Comparison of ENCODE assay signal across 1 cellular context in the genomic region with DNA sequence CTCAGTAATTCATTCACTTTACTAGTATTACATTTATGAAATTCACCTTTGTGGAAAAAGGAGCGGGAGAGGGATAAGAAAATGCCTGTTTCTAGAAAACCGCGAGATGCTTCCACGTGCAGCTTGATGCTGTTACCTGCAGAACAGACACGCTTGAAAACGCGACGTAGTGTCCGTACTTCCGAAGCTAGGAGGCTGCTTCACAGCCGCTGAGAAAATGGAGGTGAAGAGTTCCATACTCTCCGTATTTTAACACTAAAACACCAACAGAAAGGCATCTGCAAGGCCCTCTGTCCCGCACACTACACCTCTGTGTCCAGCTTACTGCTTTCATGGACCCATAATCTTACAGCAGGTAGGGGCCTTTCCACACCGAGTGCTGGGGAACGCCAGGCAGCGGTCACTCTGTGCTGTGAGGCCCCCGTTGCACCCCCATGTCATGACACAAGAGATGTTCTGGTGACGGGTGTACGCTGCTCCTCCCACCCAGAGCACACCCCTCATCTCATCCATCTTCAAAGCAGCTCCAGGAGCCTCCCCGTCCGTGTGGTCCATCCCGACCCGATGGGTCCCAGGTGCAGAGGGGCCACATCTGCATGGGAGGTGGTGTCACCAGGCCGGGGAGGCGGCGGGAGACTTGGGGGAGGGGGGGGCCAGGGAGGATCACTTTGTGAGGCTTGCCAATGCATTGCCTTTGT.
TF ChIP-seq lines count a peak whose summit lies in the region.

No MANE protein-coding gene starts in this region.

TF ChIP-seq in WTC11, 78 proteins besides CTCF, POLR2A, EP300 and RAD21 (continued from another document):
- no peak for TF ChIP-seq ZBTB21 (CRISPR knock-in tag; IDR thresholded peaks at IDR 0.05; ENCODE audit: borderline replicate concordance)
- no peak for TF ChIP-seq IRF2 (CRISPR knock-in tag; IDR thresholded peaks at IDR 0.05; ENCODE audit: borderline replicate concordance, low read depth)
- TF ChIP-seq, protein P1, sequence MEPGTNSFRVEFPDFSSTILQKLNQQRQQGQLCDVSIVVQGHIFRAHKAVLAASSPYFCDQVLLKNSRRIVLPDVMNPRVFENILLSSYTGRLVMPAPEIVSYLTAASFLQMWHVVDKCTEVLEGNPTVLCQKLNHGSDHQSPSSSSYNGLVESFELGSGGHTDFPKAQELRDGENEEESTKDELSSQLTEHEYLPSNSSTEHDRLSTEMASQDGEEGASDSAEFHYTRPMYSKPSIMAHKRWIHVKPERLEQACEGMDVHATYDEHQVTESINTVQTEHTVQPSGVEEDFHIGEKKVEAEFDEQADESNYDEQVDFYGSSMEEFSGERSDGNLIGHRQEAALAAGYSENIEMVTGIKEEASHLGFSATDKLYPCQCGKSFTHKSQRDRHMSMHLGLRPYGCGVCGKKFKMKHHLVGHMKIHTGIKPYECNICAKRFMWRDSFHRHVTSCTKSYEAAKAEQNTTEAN (CRISPR knock-in tag; IDR thresholded peaks at IDR 0.05), result no peak
- no peak for TF ChIP-seq ESRRA (CRISPR knock-in tag; IDR thresholded peaks at IDR 0.05; ENCODE audit: borderline replicate concordance)
- TF ChIP-seq, protein P2, sequence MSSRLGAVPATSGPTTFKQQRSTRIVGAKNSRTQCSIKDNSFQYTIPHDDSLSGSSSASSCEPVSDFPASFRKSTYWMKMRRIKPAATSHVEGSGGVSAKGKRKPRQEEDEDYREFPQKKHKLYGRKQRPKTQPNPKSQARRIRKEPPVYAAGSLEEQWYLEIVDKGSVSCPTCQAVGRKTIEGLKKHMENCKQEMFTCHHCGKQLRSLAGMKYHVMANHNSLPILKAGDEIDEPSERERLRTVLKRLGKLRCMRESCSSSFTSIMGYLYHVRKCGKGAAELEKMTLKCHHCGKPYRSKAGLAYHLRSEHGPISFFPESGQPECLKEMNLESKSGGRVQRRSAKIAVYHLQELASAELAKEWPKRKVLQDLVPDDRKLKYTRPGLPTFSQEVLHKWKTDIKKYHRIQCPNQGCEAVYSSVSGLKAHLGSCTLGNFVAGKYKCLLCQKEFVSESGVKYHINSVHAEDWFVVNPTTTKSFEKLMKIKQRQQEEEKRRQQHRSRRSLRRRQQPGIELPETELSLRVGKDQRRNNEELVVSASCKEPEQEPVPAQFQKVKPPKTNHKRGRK (CRISPR knock-in tag; IDR thresholded peaks at IDR 0.05; ENCODE audit: borderline replicate concordance), result no peak
- TF ChIP-seq SMAD4 (CRISPR knock-in tag; IDR thresholded peaks at IDR 0.05), result no peak
- TF ChIP-seq ELF4 (CRISPR knock-in tag; IDR thresholded peaks at IDR 0.05; ENCODE audit: low read depth), result no peak
- TF ChIP-seq ZNF416 (CRISPR knock-in tag; IDR thresholded peaks at IDR 0.05), result no peak
- no peak for TF ChIP-seq SMAD3 (CRISPR knock-in tag; IDR thresholded peaks at IDR 0.05; ENCODE audit: borderline replicate concordance)
- no peak for TF ChIP-seq ETV6 (CRISPR knock-in tag; IDR thresholded peaks at IDR 0.05)
- TF ChIP-seq SOX15 (CRISPR knock-in tag; IDR thresholded peaks at IDR 0.05), result no peak
- TF ChIP-seq ZNF317 (CRISPR knock-in tag; IDR thresholded peaks at IDR 0.05; ENCODE audit: borderline replicate concordance, low read depth), result no peak
- TF ChIP-seq, protein P3, sequence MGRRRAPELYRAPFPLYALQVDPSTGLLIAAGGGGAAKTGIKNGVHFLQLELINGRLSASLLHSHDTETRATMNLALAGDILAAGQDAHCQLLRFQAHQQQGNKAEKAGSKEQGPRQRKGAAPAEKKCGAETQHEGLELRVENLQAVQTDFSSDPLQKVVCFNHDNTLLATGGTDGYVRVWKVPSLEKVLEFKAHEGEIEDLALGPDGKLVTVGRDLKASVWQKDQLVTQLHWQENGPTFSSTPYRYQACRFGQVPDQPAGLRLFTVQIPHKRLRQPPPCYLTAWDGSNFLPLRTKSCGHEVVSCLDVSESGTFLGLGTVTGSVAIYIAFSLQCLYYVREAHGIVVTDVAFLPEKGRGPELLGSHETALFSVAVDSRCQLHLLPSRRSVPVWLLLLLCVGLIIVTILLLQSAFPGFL (CRISPR knock-in tag; IDR thresholded peaks at IDR 0.05; ENCODE audit: borderline replicate concordance), result no peak
- no peak for TF ChIP-seq PRRX2 (CRISPR knock-in tag; IDR thresholded peaks at IDR 0.05)
